Comparison of ENCODE assay signal across 10 cellular contexts in genomic region chr9:37121881-37122280, GRCh38. TPM values are rescaled to one million over a fixed set of nuclear protein-coding genes. Genes with fewer than 3 reads are reported as not detected.
DNase-seq lines count a peak whose midpoint lies in the region; ATAC-seq, FAIRE-seq and TF ChIP-seq lines count a peak whose summit lies in the region.
"Had no signal": no experiment of that assay in that cellular context is flagged by ENCODE, and none has a peak within 500 bp of the region (broad histone marks: within the 10 kb centered on the region; RNA-seq: fewer than 3 reads in every experiment).

No MANE protein-coding gene starts in this region.

- H3K27ac Mint-ChIP-seq in T-helper 2 cell treated with Interferon-gamma antibody and Interleukin-4, amounts not matched to agents 5 μg/mL and 100 μg/mL, for 36 hours, result peak overlapping the region; percentile 48
- H3K27ac Mint-ChIP-seq in T-cell, result peak overlapping the region in 1 of 2 donors; percentile 50

- peak overlapping the region; percentile 96 for H3K4me3 Mint-ChIP-seq in T-helper 2 cell treated with Interferon-gamma antibody and Interleukin-4, amounts not matched to agents 5 μg/mL and 100 μg/mL, for 36 hours
- peak overlapping the region; percentile 86 to 97 (median 90) for H3K4me3 Mint-ChIP-seq in T-cell

- H3K36me3 Mint-ChIP-seq in T-helper 2 cell treated with Interferon-gamma antibody and Interleukin-4, amounts not matched to agents 5 μg/mL and 100 μg/mL, for 36 hours (ENCODE audit: low read depth), result peaks cover 11% of the 10 kb centered on the region
- no peaks in the 10 kb centered on the region for H3K36me3 Mint-ChIP-seq in T-cell

- H3K27me3 Mint-ChIP-seq in T-helper 2 cell treated with Interferon-gamma antibody and Interleukin-4, amounts not matched to agents 5 μg/mL and 100 μg/mL, for 36 hours (ENCODE audit: low read depth), result no peaks in the 10 kb centered on the region
- H3K27me3 Mint-ChIP-seq in T-cell, result no peaks in the 10 kb centered on the region

- peaks cover 20% of the 10 kb centered on the region for H3K4me1 Mint-ChIP-seq in T-helper 2 cell treated with Interferon-gamma antibody and Interleukin-4, amounts not matched to agents 5 μg/mL and 100 μg/mL, for 36 hours (ENCODE audit: low read depth)
- H3K4me1 Mint-ChIP-seq in T-cell, result peaks cover 37 to 42% (median 37%) of the 10 kb centered on the region in 3 donors

- POLR2A ChIA-PET in T-cell (lab: Charles Lee), result interaction anchor here in 1 of 2 donors (0.8 kb wide), 1 partner anchor 25 kb away, joined by 5 read pairs; no protein-coding TSS in a partner anchor

- no peak for TF ChIP-seq CTCF in epithelial cell of proximal tubule (conservative IDR thresholded peaks at IDR 0.05; ENCODE audit: low read depth, low read length)

- H3K4me1 ChIP-seq in skeletal muscle satellite cell (ENCODE audit: control insufficient read depth, insufficient read depth, low read length), result peaks cover 10% of the 10 kb centered on the region

- H3K9me3 ChIP-seq in skeletal muscle satellite cell (replicated peaks; ENCODE audit: low read length), result no peaks in the 10 kb centered on the region

- H3K36me3 ChIP-seq in skeletal muscle satellite cell (ENCODE audit: insufficient read depth, low read length), result peaks cover 7% of the 10 kb centered on the region

- no peak for DNase-seq in T-helper 2 cell treated with Interferon-gamma antibody and Interleukin-4, amounts not matched to agents 5 μg/mL and 100 μg/mL, for 36 hours (ENCODE audit: low spot score)
- DNase-seq in T-helper 2 cell (no peak), T-cell (no peak), epithelial cell of proximal tubule (ENCODE audit: low read depth) (no peak), NCI-H748 treated with DMSO at 0.1 percent for 48 hours (lab: John Stamatoyannopoulos, UW) (no peak), urothelium cell line (ENCODE audit: low spot score) (no peak)
- no peak for DNase-seq in activated CD4-positive, alpha-beta T cell treated with anti-CD3 and anti-CD28 coated beads for 48 hours
- DNase-seq: NCI-H69 had no signal

- no peak for FAIRE-seq in urothelium cell line (lab: Jason Lieb, UNC)
- FAIRE-seq: A204.1 had no signal

- no peak for ATAC-seq in T-cell (replicated peaks in 1 of 4)

- no peaks in the 10 kb centered on the region for H3K27me3 ChIP-seq in skeletal muscle satellite cell (ENCODE audit: control insufficient read depth, insufficient read depth, low read length)

- peak overlapping the region; percentile 77 for H3K4me2 ChIP-seq in skeletal muscle satellite cell (ENCODE audit: low read length)

- peak overlapping the region; percentile 96 for H3K4me3 ChIP-seq in epithelial cell of proximal tubule (ENCODE audit: low read depth, low read length)
- H3K4me3 ChIP-seq in skeletal muscle satellite cell (ENCODE audit: low read length), result peak overlapping the region; percentile 80

- CTCF ChIA-PET in T-cell (lab: Charles Lee), result interaction anchor here in 1 of 2 donors (1.6 to 2.4 kb wide), 2 partner anchors 8 to 41 kb away, joined by 11 to 12 read pairs; no protein-coding TSS in a partner anchor

- peaks cover 5% of the 10 kb centered on the region for H3K9me3 Mint-ChIP-seq in T-helper 2 cell treated with Interferon-gamma antibody and Interleukin-4, amounts not matched to agents 5 μg/mL and 100 μg/mL, for 36 hours
- H3K9me3 Mint-ChIP-seq in T-cell, result no peaks in the 10 kb centered on the region

- H3K9ac ChIP-seq in skeletal muscle satellite cell (ENCODE audit: low read depth, low read length), result peak overlapping the region; percentile 92

RNA-seq across cellular contexts. Expression of gene ZCCHC7, which starts 1.5 kb away (rescaled TPM):
- 10 to 100 TPM; 29.1 to 44.2 (median 33.5) TPM for total RNA-seq in T-cell
- total RNA-seq in epithelial cell of proximal tubule, result 8.8 and 13.3 TPM in 2 replicates
- 15.7 and 20.8 TPM in 2 replicates for total RNA-seq in skeletal muscle satellite cell (2012; rRNA removed)
